27 cellular contexts compared by ENCODE assay signal in genomic region chr1:2169200-2169836, GRCh38. TPM values are rescaled to one million over a fixed set of nuclear protein-coding genes. Genes with fewer than 3 reads are reported as not detected.
DNase-seq lines count a peak whose midpoint lies in the region; ATAC-seq, FAIRE-seq and TF ChIP-seq lines count a peak whose summit lies in the region.
"Had no signal": no experiment of that assay in that cellular context is flagged by ENCODE, and none has a peak within 500 bp of the region (broad histone marks: within the 10 kb centered on the region; RNA-seq: fewer than 3 reads in every experiment).

No MANE protein-coding gene starts in this region.

- no peak for TF ChIP-seq RAD21 in H1 (IDR thresholded peaks at IDR 0.05 in 1 of 2, conservative IDR thresholded peaks at IDR 0.05 in 1 of 2; ENCODE audit: low read depth in 2 of 2, low read length in 2 of 2)

- no peaks in the 10 kb centered on the region for H3K23me2 ChIP-seq in H1 (ENCODE audit: low read depth, low read length)

- WGBS in H1 (ENCODE audit: extremely low coverage in 1 of 2, insufficient coverage in 1 of 2, insufficient read length in 1 of 2, insufficient replicate concordance in 2 of 2, low coverage in 1 of 2, low lambda C conversion rate in 2 of 2, missing lambda C conversion rate in 1 of 2), 2 experiments = 93% methylated on average over 28 of the region's 43 CpGs; no CpG with 5 or more reads in 1 of the 2 experiments
- WGBS in esophagus muscularis mucosa = 91% methylated on average over 18 of the region's 43 CpGs

- H3K79me1 ChIP-seq in H1 (ENCODE audit: low read depth, low read length) = no peaks in the 10 kb centered on the region; the same call in none of the 2 replicates

- H3K27me3 ChIP-seq in H7 (ENCODE audit: control insufficient read depth, insufficient read depth, low read length) = no peaks in the 10 kb centered on the region
- H3K27me3 ChIP-seq in H1 (replicated peaks in 1 of 4; ENCODE audit: control insufficient read depth in 3 of 4, extremely low read depth in 1 of 4, insufficient read depth in 3 of 4, low read length in 3 of 4) = no peaks in the 10 kb centered on the region
- peaks cover 0 to 19% (median 0%) of the 10 kb centered on the region in 4 donors for H3K27me3 ChIP-seq in esophagus muscularis mucosa
- H3K27me3 ChIP-seq: BE2C, BLaER1 had no signal

- H3K23ac ChIP-seq in H1 (ENCODE audit: insufficient read length) = no peak overlapping the region

- H3K4me3 ChIP-seq in H7 (ENCODE audit: insufficient read depth, low read depth, low read length) = no peak overlapping the region
- no peak overlapping the region for H3K4me3 ChIP-seq in H1 (ENCODE audit: extremely low read depth in 1 of 4, insufficient read depth in 2 of 4, low read depth in 3 of 4, low read length in 4 of 4)
- no peak overlapping the region for H3K4me3 ChIP-seq in kidney (ENCODE audit: low read length in 2 of 2)
- H3K4me3 ChIP-seq in esophagus muscularis mucosa = no peak overlapping the region
- H3K4me3 ChIP-seq: BLaER1, GM12878 had no signal

- H3K9me3 Mint-ChIP-seq in stimulated activated memory B cell treated with anti-CD40 and anti-IgM and Interleukin-4, amounts not matched to agents 10 μg/mL and 1 μg/mL and 100 μg/mL, for 72 hours = no peaks in the 10 kb centered on the region
- H3K9me3 Mint-ChIP-seq in T-cell = no peaks in the 10 kb centered on the region
- H3K9me3 Mint-ChIP-seq: CD4-positive, alpha-beta memory T cell; CD4-positive, CD25-positive, alpha-beta regulatory T cell; CD8-positive, alpha-beta memory T cell had no signal

- peak; percentile 66 for ATAC-seq in stimulated activated memory B cell treated with anti-CD40 and anti-IgM and Interleukin-4, amounts not matched to agents 10 μg/mL and 1 μg/mL and 100 μg/mL, for 72 hours
- no peak for ATAC-seq in T-cell (replicated peaks in 1 of 4)
- ATAC-seq: GM12878 had no signal

- no peak overlapping the region for H2BK20ac ChIP-seq in H1 (ENCODE audit: low read length)

- peak; percentile 64 for DNase-seq in H7
- no peak for DNase-seq in H1 (ENCODE audit: low read depth in 1 of 2, low spot score in 2 of 2)
- peak; percentile 72 for DNase-seq in kidney
- no peak for DNase-seq in esophagus muscularis mucosa (ENCODE audit: extremely low spot score)
- DNase-seq in NCI-H226 = no peak
- no peak for DNase-seq in T-cell
- DNase-seq: 8988T; ACHN; BE2C; CD4-positive, alpha-beta memory T cell; CD4-positive, CD25-positive, alpha-beta regulatory T cell; CD8-positive, alpha-beta memory T cell; COR-L47; DMS 273 treated with DMSO at 0.1 percent for 48 hours; DMS153; DMS53; DMS79; DND-41; EL; GDM1 had no signal

- H2BK5ac ChIP-seq in H1 (ENCODE audit: low read depth, low read length) = no peak overlapping the region

- TF ChIP-seq EP300 in H1 (IDR thresholded peaks at IDR 0.05; ENCODE audit: borderline replicate concordance in 1 of 2, low read depth in 2 of 2, low read length in 2 of 2) (no peak), esophagus muscularis mucosa (IDR thresholded peaks at IDR 0.05) (no peak)

- H3K36me3 ChIP-seq in H7 (replicated peaks; ENCODE audit: control insufficient read depth, insufficient read depth, low read length) = no peaks in the 10 kb centered on the region; the same call in 1 of the 2 replicates
- H3K36me3 ChIP-seq in H1 (ENCODE audit: control insufficient read depth in 2 of 4, insufficient read depth in 4 of 4, low read length in 3 of 4) = peaks cover 0 to 6% (median under 1%) of the 10 kb centered on the region in 4 experiments; a peak in 3 of 8 replicates
- H3K36me3 ChIP-seq in kidney (ENCODE audit: control insufficient read depth in 1 of 2, insufficient read depth in 2 of 2, low read length in 2 of 2) = peaks cover 0 to 5% of the 10 kb centered on the region in 2 donors
- H3K36me3 ChIP-seq in esophagus muscularis mucosa = no peaks in the 10 kb centered on the region
- H3K36me3 ChIP-seq: BE2C had no signal

- H2BK12ac ChIP-seq in H1 (ENCODE audit: low read depth, low read length) = no peak overlapping the region

- peaks cover 5% of the 10 kb centered on the region for H3K4me1 Mint-ChIP-seq in stimulated activated memory B cell treated with anti-CD40 and anti-IgM and Interleukin-4, amounts not matched to agents 10 μg/mL and 1 μg/mL and 100 μg/mL, for 72 hours
- peaks cover 0 to 5% (median 4%) of the 10 kb centered on the region in 3 donors for H3K4me1 Mint-ChIP-seq in T-cell

- no peak overlapping the region for H2AFZ ChIP-seq in H1 (ENCODE audit: low read length)

- no peak overlapping the region for H3K9ac ChIP-seq in H1 (replicated peaks in 1 of 4; ENCODE audit: extremely low read depth in 1 of 4, low read depth in 3 of 4, low read length in 3 of 4)
- no peak overlapping the region for H3K9ac ChIP-seq in kidney (ENCODE audit: low read length in 2 of 2)
- H3K9ac ChIP-seq: BLaER1 had no signal

- H3K36me3 Mint-ChIP-seq in stimulated activated memory B cell treated with anti-CD40 and anti-IgM and Interleukin-4, amounts not matched to agents 10 μg/mL and 1 μg/mL and 100 μg/mL, for 72 hours = peaks cover 15% of the 10 kb centered on the region
- peaks cover 27% of the 10 kb centered on the region for H3K36me3 Mint-ChIP-seq in T-cell

- no peak overlapping the region for H4K91ac ChIP-seq in H1 (replicated peaks; ENCODE audit: insufficient read length, low read length)

- FAIRE-seq in H1 (lab: Jason Lieb, UNC) (no peak), kidney (lab: Jason Lieb, UNC) (no peak)
- FAIRE-seq: A204.1, GM12878, GM12892, GM18507 had no signal

- H3K4me1 ChIP-seq in H1 (replicated peaks in 1 of 4; ENCODE audit: control insufficient read depth in 3 of 4, insufficient read depth in 4 of 4, low read length in 3 of 4) = peaks cover 0 to 3% (median 0%) of the 10 kb centered on the region in 4 experiments; a peak in 2 of 7 replicates
- H3K4me1 ChIP-seq in kidney (ENCODE audit: control insufficient read depth in 1 of 2, insufficient read depth in 1 of 2, low read depth in 1 of 2, low read length in 2 of 2) = no peaks in the 10 kb centered on the region
- peaks cover 0 to 5% (median 5%) of the 10 kb centered on the region in 4 donors for H3K4me1 ChIP-seq in esophagus muscularis mucosa
- H3K4me1 ChIP-seq: BE2C had no signal

- no peak overlapping the region for H4K5ac ChIP-seq in H1 (ENCODE audit: insufficient read length, low read depth, low read length)

- CTCF ChIA-PET in H1 (lab: Charles Lee; ENCODE audit: partially characterized antibody) = no interaction called here
- CTCF ChIA-PET in T-cell (lab: Charles Lee) = no interaction called here

- no peak overlapping the region for H2AK5ac ChIP-seq in H1 (ENCODE audit: low read depth, low read length)

- H3K27ac ChIP-seq in H1 (ENCODE audit: low read depth, low read length) = no peak overlapping the region
- no peak overlapping the region for H3K27ac ChIP-seq in kidney (ENCODE audit: low read depth in 2 of 2, low read length in 2 of 2)
- H3K27ac ChIP-seq in esophagus muscularis mucosa (replicated peaks in 1 of 4) = no peak overlapping the region
- H3K27ac ChIP-seq: BLaER1 had no signal

- no peak overlapping the region for H3K56ac ChIP-seq in H1 (replicated peaks; ENCODE audit: insufficient read length, low read depth, low read length)

- H3K4ac ChIP-seq in H1 (replicated peaks; ENCODE audit: insufficient read length, low read depth, low read length) = no peak overlapping the region

- intact Hi-C loops in kidney (cut with DNase I) = no loop called here
- intact Hi-C loops in esophagus muscularis mucosa (cut with DNase I) = no loop called here

- POLR2A ChIA-PET in H1 (lab: Charles Lee; ENCODE audit: partially characterized antibody) (interaction anchor here (1.2 kb wide), 1 partner anchor 14 kb away, joined by 3 read pairs; no protein-coding TSS in a partner anchor), T-cell (lab: Charles Lee) (no interaction called here)

- H4K8ac ChIP-seq in H1 (ENCODE audit: extremely low read depth, insufficient read depth, low read length) = peak overlapping the region; percentile 40; the same call in 1 of the 2 replicates

- no peak overlapping the region for H2BK15ac ChIP-seq in H1 (ENCODE audit: low read length)

- H3K4me2 ChIP-seq in H1 (ENCODE audit: insufficient read depth in 1 of 2, low read depth in 2 of 2, low read length in 2 of 2) = no peak overlapping the region
- H3K4me2 ChIP-seq: BLaER1 had no signal

- no peak overlapping the region for H2BK120ac ChIP-seq in H1 (replicated peaks; ENCODE audit: low read depth, low read length)

- no peaks in the 10 kb centered on the region for H3K9me3 ChIP-seq in H1 (ENCODE audit: insufficient read depth in 2 of 2, low read depth in 1 of 2, low read length in 1 of 2)
- H3K9me3 ChIP-seq in kidney (ENCODE audit: control insufficient read depth in 1 of 2, low read length in 2 of 2) = no peaks in the 10 kb centered on the region
- H3K9me3 ChIP-seq in esophagus muscularis mucosa = no peaks in the 10 kb centered on the region
- H3K9me3 ChIP-seq: BE2C, BLaER1 had no signal

- no peak for TF ChIP-seq CTCF in H1 (IDR thresholded peaks at IDR 0.05; ENCODE audit: control extremely low read depth in 1 of 3, insufficient read depth in 1 of 3, low read depth in 1 of 3, low read length in 3 of 3)
- TF ChIP-seq CTCF in kidney (IDR thresholded peaks at IDR 0.05; ENCODE audit: borderline replicate concordance, extremely low read depth, insufficient read depth) = no peak
- TF ChIP-seq CTCF in esophagus muscularis mucosa (IDR thresholded peaks at IDR 0.05) = no peak

- H3K79me2 ChIP-seq in H1 (ENCODE audit: control insufficient read depth in 1 of 2, insufficient read depth in 2 of 2, low read length in 2 of 2) = no peaks in the 10 kb centered on the region; a peak in 1 of 4 replicates

- H4K20me1 ChIP-seq in H1 (replicated peaks in 1 of 2; ENCODE audit: control insufficient read depth in 1 of 2, insufficient read depth in 2 of 2, low read length in 2 of 2) = peaks cover 0 to 7% of the 10 kb centered on the region in 2 experiments

- no peak overlapping the region for H3K27ac Mint-ChIP-seq in stimulated activated memory B cell treated with anti-CD40 and anti-IgM and Interleukin-4, amounts not matched to agents 10 μg/mL and 1 μg/mL and 100 μg/mL, for 72 hours
- H3K27ac Mint-ChIP-seq in T-cell = no peak overlapping the region
- H3K27ac Mint-ChIP-seq: CD4-positive, alpha-beta memory T cell; CD4-positive, CD25-positive, alpha-beta regulatory T cell had no signal

- no peak overlapping the region for H3K4me3 Mint-ChIP-seq in stimulated activated memory B cell treated with anti-CD40 and anti-IgM and Interleukin-4, amounts not matched to agents 10 μg/mL and 1 μg/mL and 100 μg/mL, for 72 hours
- no peak overlapping the region for H3K4me3 Mint-ChIP-seq in T-cell
- H3K4me3 Mint-ChIP-seq: CD14-positive monocyte; CD4-positive, alpha-beta memory T cell; CD4-positive, CD25-positive, alpha-beta regulatory T cell; CD8-positive, alpha-beta memory T cell had no signal

- H3K27me3 Mint-ChIP-seq in stimulated activated memory B cell treated with anti-CD40 and anti-IgM and Interleukin-4, amounts not matched to agents 10 μg/mL and 1 μg/mL and 100 μg/mL, for 72 hours = no peaks in the 10 kb centered on the region
- no peaks in the 10 kb centered on the region for H3K27me3 Mint-ChIP-seq in T-cell
- H3K27me3 Mint-ChIP-seq: CD4-positive, alpha-beta memory T cell; CD4-positive, CD25-positive, alpha-beta regulatory T cell; CD8-positive, alpha-beta memory T cell had no signal

- no peak for TF ChIP-seq POLR2A in H1 (IDR thresholded peaks at IDR 0.05; ENCODE audit: control extremely low read depth in 1 of 2, low read depth in 2 of 2, low read length in 2 of 2)
- no peak for TF ChIP-seq POLR2A in esophagus muscularis mucosa (IDR thresholded peaks at IDR 0.05; ENCODE audit: low read depth)

- H3K18ac ChIP-seq in H1 (ENCODE audit: extremely low read depth, low read length) = no peak overlapping the region

- H3K14ac ChIP-seq in H1 (ENCODE audit: insufficient read length) = no peak overlapping the region

RNA-seq across cellular contexts. Expression of gene FAAP20, which starts 25.3 kb away (rescaled TPM):
- 60.5 and 69.9 TPM in 2 replicates for total RNA-seq in H7 (2014; rRNA removed; shearing (Covaris generic))
- 99.8 and 103 TPM in 2 replicates for total RNA-seq in H1 (2021; fragmentation: NEBNext Ultra II Directional; extraction: Animal tissue kit (Norgen Biotek cat#: 25700))
- polyA plus RNA-seq in H1 (2011; rRNA removed) (58.4 and 106 TPM in 2 replicates), kidney (ENCODE audit: insufficient read depth, low read depth, low replicate concordance) (109 TPM)
- polyA plus RNA-seq in H1 (2011; cell fraction: cytosol; rRNA removed) = 49.4 TPM
- polyA plus RNA-seq in H1 (2011; cell fraction: nucleus; rRNA removed) = 69.8 TPM
- 51.1 to 69.6 TPM (median 60.7 TPM) in 4 replicates for polyA plus RNA-seq in H1 (2012, experiment 1 of 2)
- 65.5 TPM for polyA plus RNA-seq in H1 (2012, experiment 2 of 2)
- 95.7 TPM for polyA plus RNA-seq in H1 (2013, experiment 1 of 2)
- polyA plus RNA-seq in H1 (2013, experiment 2 of 2) = 90.2 TPM
- 5.5 and 6.4 TPM in 2 replicates for polyA minus RNA-seq in H1 (2011; rRNA and poly(A)+ RNA removed)
- 32.8 TPM for polyA minus RNA-seq in H1 (2011; cell fraction: cytosol; rRNA and poly(A)+ RNA removed)
- polyA minus RNA-seq in H1 (2011; cell fraction: nucleus; rRNA and poly(A)+ RNA removed) = 18.1 TPM
- total RNA-seq in kidney (69.0 TPM), esophagus muscularis mucosa (10 to 100 TPM; 37.9 to 81.7 (median 55.7) TPM), T-cell (10 to 100 TPM; 52.9 to 74.8 (median 68.2) TPM)

RNA-seq across cellular contexts. Expression of gene SKI, which starts 58.8 kb away (rescaled TPM):
- 29.2 and 29.9 TPM in 2 replicates for total RNA-seq in H7 (2014; rRNA removed; shearing (Covaris generic))
- 80.2 and 87.6 TPM in 2 replicates for total RNA-seq in H1 (2021; fragmentation: NEBNext Ultra II Directional; extraction: Animal tissue kit (Norgen Biotek cat#: 25700))
- 8.3 and 14.5 TPM in 2 replicates for polyA plus RNA-seq in H1 (2011; rRNA removed)
- polyA plus RNA-seq in H1 (2011; cell fraction: cytosol; rRNA removed) = 8.6 TPM
- 19.2 TPM for polyA plus RNA-seq in H1 (2011; cell fraction: nucleus; rRNA removed)
- polyA plus RNA-seq in H1 (2012, experiment 1 of 2) = 24.8 to 35.9 TPM (median 32.3 TPM) in 4 replicates
- 36.5 TPM for polyA plus RNA-seq in H1 (2012, experiment 2 of 2)
- 40.2 TPM for polyA plus RNA-seq in H1 (2013, experiment 1 of 2)
- polyA plus RNA-seq in H1 (2013, experiment 2 of 2) = 39.7 TPM
- polyA minus RNA-seq in H1 (2011; rRNA and poly(A)+ RNA removed) = 6.3 and 7.3 TPM in 2 replicates
- polyA minus RNA-seq in H1 (2011; cell fraction: cytosol; rRNA and poly(A)+ RNA removed) = 30.0 TPM
- 27.1 TPM for polyA minus RNA-seq in H1 (2011; cell fraction: nucleus; rRNA and poly(A)+ RNA removed)
- 78.6 TPM for total RNA-seq in kidney
- polyA plus RNA-seq in kidney (ENCODE audit: insufficient read depth, low read depth, low replicate concordance) = 9.2 TPM
- total RNA-seq in esophagus muscularis mucosa = 100 to 1,000 TPM in 2 of 4 donors, 10 to 100 TPM in 2; 70.1 to 190 (median 124) TPM
- 100 to 1,000 TPM; 137 to 299 (median 157) TPM for total RNA-seq in T-cell

Comparison
In these comparisons a context has a peak if more than half of its experiments do, and no peak if none do; other contexts are left out.
1. DNase-seq: peak in H7 (single experiment) and kidney (single experiment); none in H1 (0 of 2), esophagus muscularis mucosa (single experiment), NCI-H226 (single experiment) and T-cell (0 of 34).